ENCODE assay signal across 20 cellular contexts in the genomic region with DNA sequence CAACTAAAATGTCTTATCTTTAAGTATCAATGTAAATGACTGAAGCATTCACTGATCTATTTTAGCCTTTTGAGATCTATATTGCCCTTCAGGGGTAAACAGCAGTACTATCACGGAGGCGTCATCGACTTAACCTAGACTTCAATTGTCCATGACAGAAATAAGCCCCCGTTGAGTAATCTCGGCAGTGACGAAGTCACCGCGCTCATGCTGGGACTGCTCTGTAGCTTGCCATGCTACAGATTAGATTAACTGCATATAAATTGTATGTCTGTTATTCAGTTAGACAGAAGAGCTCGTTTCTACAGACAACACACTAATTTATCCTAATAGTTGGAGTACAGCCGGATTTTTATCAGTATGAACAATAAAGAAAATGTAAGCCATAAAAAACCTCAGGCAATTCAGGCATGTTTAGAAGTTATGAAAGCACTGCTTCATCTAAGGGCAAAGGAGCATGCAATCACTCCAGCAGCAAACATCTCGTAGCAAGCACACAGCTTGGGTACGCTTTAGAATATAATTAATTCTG.
"Had no signal": no experiment of that assay in that cellular context is flagged by ENCODE, and none has a peak within 500 bp of the region (broad histone marks: within the 10 kb centered on the region; RNA-seq: fewer than 3 reads in every experiment).

No MANE protein-coding gene starts in this region.

- H3K4me3 ChIP-seq: colonic mucosa, lung, right lobe of liver, transverse colon, uterus had no signal

- H3K9ac ChIP-seq: parathyroid adenoma had no signal

- H3K27ac ChIP-seq: colonic mucosa, foreskin keratinocyte, parathyroid adenoma, right lobe of liver, transverse colon, uterus had no signal

- H3K36me3 ChIP-seq: colonic mucosa, transverse colon, uterus had no signal

- DNase-seq: activated CD4-positive, alpha-beta T cell treated with anti-CD3 and anti-CD28 coated beads, Interleukin-2, amount 10 ng/mL, durations not matched to agents 7 days and 5 days; activated CD8-positive, alpha-beta T cell treated with anti-CD3 and anti-CD28 coated beads, Interleukin-2, amount 10 ng/mL, durations not matched to agents 7 days and 5 days; activated naive CD4-positive, alpha-beta T cell treated with anti-CD3 and anti-CD28 coated beads, Interleukin-2, amount 10 ng/mL, durations not matched to agents 7 days and 5 days; activated naive CD8-positive, alpha-beta T cell treated with anti-CD3 and anti-CD28 coated beads, Interleukin-2, amount 50 U/mL, for 24 hours; activated T-cell treated with anti-CD3 and anti-CD28 coated beads, Interleukin-2, amount 50 U/mL, for 4 hours; aorta; colonic mucosa; endodermal cell; foreskin keratinocyte; hypothalamus; midbrain; right lobe of liver; small intestine; stimulated activated CD4-positive, alpha-beta T cell treated with anti-CD3 and anti-CD28 coated beads, Interleukin-15, amount 100 ng/mL, for 24 hours; stimulated activated CD4-positive, alpha-beta T cell treated with anti-CD3 and anti-CD28 coated beads, Interleukin-2, amount 100 ng/mL, for 48 hours; transverse colon; uterus had no signal

- FAIRE-seq: keratinocyte, small intestine had no signal

- H3K9me3 ChIP-seq: colonic mucosa, right lobe of liver, transverse colon, uterus had no signal
